Comparison of ENCODE assay signal across 21 cellular contexts in the genomic region with DNA sequence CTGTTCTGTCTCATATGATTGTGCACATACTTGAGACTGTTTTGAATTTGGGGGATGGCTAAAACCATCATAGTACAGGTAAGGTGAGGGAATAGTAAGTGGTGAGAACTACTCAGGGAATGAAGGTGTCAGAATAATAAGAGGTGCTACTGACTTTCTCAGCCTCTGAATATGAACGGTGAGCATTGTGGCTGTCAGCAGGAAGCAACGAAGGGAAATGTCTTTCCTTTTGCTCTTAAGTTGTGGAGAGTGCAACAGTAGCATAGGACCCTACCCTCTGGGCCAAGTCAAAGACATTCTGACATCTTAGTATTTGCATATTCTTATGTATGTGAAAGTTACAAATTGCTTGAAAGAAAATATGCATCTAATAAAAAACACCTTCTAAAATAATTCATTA. TPM values are rescaled to one million over a fixed set of nuclear protein-coding genes. Genes with fewer than 3 reads are reported as not detected.
DNase-seq lines count a peak whose midpoint lies in the region; ATAC-seq and TF ChIP-seq lines count a peak whose summit lies in the region.
"Had no signal": no experiment of that assay in that cellular context is flagged by ENCODE, and none has a peak within 500 bp of the region (broad histone marks: within the 10 kb centered on the region; RNA-seq: fewer than 3 reads in every experiment).

No MANE protein-coding gene starts in this region.

- peaks cover 80% of the 10 kb centered on the region for H3K4me1 Mint-ChIP-seq in activated CD8-positive, alpha-beta T cell treated with anti-CD3 and anti-CD28 coated beads, Interleukin-2, amount 10 ng/mL, durations not matched to agents 7 days and 5 days (ENCODE audit: low read depth)
- peaks cover 33% of the 10 kb centered on the region for H3K4me1 Mint-ChIP-seq in activated CD8-positive, alpha-beta T cell treated with anti-CD3 and anti-CD28 coated beads for 36 hours (ENCODE audit: low read depth)
- H3K4me1 Mint-ChIP-seq in memory B cell: peaks cover 21% of the 10 kb centered on the region

- H2AFZ ChIP-seq in DND-41 (ENCODE audit: low read depth, low read length): 0 out of 2 replicates have a peak overlapping the region, but pooled peaks have one; percentile 4

- H3K27ac ChIP-seq in DND-41 (ENCODE audit: low read length) (peak overlapping the region; percentile 77), upper lobe of right lung (no peak overlapping the region)

- H3K4me1 ChIP-seq in DND-41 (ENCODE audit: insufficient read depth, low read length) (peaks cover 77% of the 10 kb centered on the region), NT2/D1 (ENCODE audit: insufficient read depth, insufficient read length) (peaks cover 4% of the 10 kb centered on the region), upper lobe of right lung (peaks cover 17% of the 10 kb centered on the region)
- H3K4me1 ChIP-seq: HAP-1 had no signal

- H3K27ac Mint-ChIP-seq in activated CD8-positive, alpha-beta T cell treated with anti-CD3 and anti-CD28 coated beads, Interleukin-2, amount 10 ng/mL, durations not matched to agents 7 days and 5 days: peak overlapping the region; percentile 77
- no peak overlapping the region for H3K27ac Mint-ChIP-seq in activated CD8-positive, alpha-beta T cell treated with anti-CD3 and anti-CD28 coated beads for 36 hours
- H3K27ac Mint-ChIP-seq in memory B cell: peak overlapping the region; percentile 25
- H3K27ac Mint-ChIP-seq: CD14-positive monocyte had no signal

- no peaks in the 10 kb centered on the region for H3K9me3 Mint-ChIP-seq in activated CD8-positive, alpha-beta T cell treated with anti-CD3 and anti-CD28 coated beads, Interleukin-2, amount 10 ng/mL, durations not matched to agents 7 days and 5 days (ENCODE audit: insufficient read depth)
- H3K9me3 Mint-ChIP-seq in activated CD8-positive, alpha-beta T cell treated with anti-CD3 and anti-CD28 coated beads for 36 hours: no peaks in the 10 kb centered on the region
- no peaks in the 10 kb centered on the region for H3K9me3 Mint-ChIP-seq in memory B cell

- H3K79me2 ChIP-seq in DND-41 (ENCODE audit: insufficient read depth, low read length): no peaks in the 10 kb centered on the region

- H3K27me3 Mint-ChIP-seq in activated CD8-positive, alpha-beta T cell treated with anti-CD3 and anti-CD28 coated beads, Interleukin-2, amount 10 ng/mL, durations not matched to agents 7 days and 5 days (ENCODE audit: low read depth): no peaks in the 10 kb centered on the region
- H3K27me3 Mint-ChIP-seq in activated CD8-positive, alpha-beta T cell treated with anti-CD3 and anti-CD28 coated beads for 36 hours: peaks cover 7% of the 10 kb centered on the region
- no peaks in the 10 kb centered on the region for H3K27me3 Mint-ChIP-seq in memory B cell

- H3K4me2 ChIP-seq in DND-41 (ENCODE audit: insufficient read depth, low read length): peak overlapping the region; percentile 45

- ATAC-seq in activated CD8-positive, alpha-beta T cell treated with anti-CD3 and anti-CD28 coated beads, Interleukin-2, amount 10 ng/mL, durations not matched to agents 7 days and 5 days: peak; percentile 46
- no peak for ATAC-seq in activated CD8-positive, alpha-beta T cell treated with anti-CD3 and anti-CD28 coated beads for 36 hours
- ATAC-seq in DND-41 (ENCODE audit: insufficient read depth, low read depth): peak; percentile 76
- no peak for ATAC-seq in memory B cell (ENCODE audit: low read depth)
- no peak for ATAC-seq in upper lobe of right lung

- H3K9ac ChIP-seq in DND-41 (ENCODE audit: low read depth, low read length) (peak overlapping the region; percentile 27), NT2/D1 (ENCODE audit: insufficient read length, low read depth) (no peak overlapping the region)

- no peaks in the 10 kb centered on the region for H3K9me3 ChIP-seq in DND-41 (ENCODE audit: insufficient read depth, low read length, severe bottlenecking)
- H3K9me3 ChIP-seq in NT2/D1 (ENCODE audit: insufficient read depth, low read length): no peaks in the 10 kb centered on the region
- no peaks in the 10 kb centered on the region for H3K9me3 ChIP-seq in upper lobe of right lung
- H3K9me3 ChIP-seq: HAP-1 had no signal

- peak overlapping the region; percentile 49 for H3K4me3 Mint-ChIP-seq in activated CD8-positive, alpha-beta T cell treated with anti-CD3 and anti-CD28 coated beads, Interleukin-2, amount 10 ng/mL, durations not matched to agents 7 days and 5 days
- no peak overlapping the region for H3K4me3 Mint-ChIP-seq in activated CD8-positive, alpha-beta T cell treated with anti-CD3 and anti-CD28 coated beads for 36 hours
- H3K4me3 Mint-ChIP-seq in memory B cell: no peak overlapping the region
- H3K4me3 Mint-ChIP-seq: CD14-positive monocyte had no signal

- H4K20me1 ChIP-seq in DND-41 (ENCODE audit: insufficient read depth, low read length): no peaks in the 10 kb centered on the region

- CTCF ChIA-PET in activated CD8-positive, alpha-beta T cell treated with anti-CD3 and anti-CD28 coated beads, Interleukin-2, amount 10 ng/mL, durations not matched to agents 7 days and 5 days (lab: Charles Lee): interaction anchor here (1.0 to 13.5 kb wide), 6 partner anchors 24 to 292 kb away, joined by 4 to 371 read pairs (median 44); partner anchors contain the start of gene CCR1
- CTCF ChIA-PET in activated CD8-positive, alpha-beta T cell treated with anti-CD3 and anti-CD28 coated beads for 36 hours (lab: Charles Lee): interaction anchor here (1.5 to 10.3 kb wide), 3 partner anchors 15 to 102 kb away, joined by 5 to 156 read pairs (median 6); no protein-coding TSS in a partner anchor

- H3K27me3 ChIP-seq in DND-41 (ENCODE audit: insufficient read depth, low read length, poor library complexity) (no peaks in the 10 kb centered on the region), NT2/D1 (ENCODE audit: insufficient read depth, insufficient read length) (no peaks in the 10 kb centered on the region), upper lobe of right lung (no peaks in the 10 kb centered on the region)

- intact Hi-C loops in activated CD8-positive, alpha-beta T cell treated with anti-CD3 and anti-CD28 coated beads for 36 hours (cut with micrococcal nuclease): loop anchor here (10.0 kb wide), 1 partner anchor 431 kb away; the partner anchor contains the start of gene CXCR6
- intact Hi-C loops in upper lobe of right lung (cut with DNase I): loop anchor here (10.0 kb wide), 2 partner anchors 101 to 291 kb away; no protein-coding TSS in a partner anchor

- H3K4me3 ChIP-seq in DND-41 (ENCODE audit: low read depth in 1 of 2, low read length in 2 of 2) (0 out of 4 replicates have a peak overlapping the region, but pooled peaks of 1 of the 2 experiments have one; percentile 8), NT2/D1 (ENCODE audit: insufficient read length, low read depth) (no peak overlapping the region), upper lobe of right lung (no peak overlapping the region)
- H3K4me3 ChIP-seq: HAP-1 had no signal

- peaks cover 56% of the 10 kb centered on the region for H3K36me3 Mint-ChIP-seq in activated CD8-positive, alpha-beta T cell treated with anti-CD3 and anti-CD28 coated beads, Interleukin-2, amount 10 ng/mL, durations not matched to agents 7 days and 5 days (ENCODE audit: low read depth)
- H3K36me3 Mint-ChIP-seq in activated CD8-positive, alpha-beta T cell treated with anti-CD3 and anti-CD28 coated beads for 36 hours (ENCODE audit: low read depth): no peaks in the 10 kb centered on the region
- no peaks in the 10 kb centered on the region for H3K36me3 Mint-ChIP-seq in memory B cell
- H3K36me3 Mint-ChIP-seq: CD14-positive monocyte had no signal

- DNase-seq in activated CD8-positive, alpha-beta T cell treated with anti-CD3 and anti-CD28 coated beads, Interleukin-2, amount 10 ng/mL, durations not matched to agents 7 days and 5 days: no peak
- no peak for DNase-seq in activated CD8-positive, alpha-beta T cell treated with anti-CD3 and anti-CD28 coated beads for 36 hours
- DNase-seq in DND-41: peak; percentile 47
- DNase-seq in NT2/D1 (ENCODE audit: low read depth, low spot score): peak; percentile 28
- no peak for DNase-seq in memory B cell (ENCODE audit: low spot score in 2 of 2)
- no peak for DNase-seq in effector CD8-positive, alpha-beta T cell (lab: John Stamatoyannopoulos, UW)
- no peak for DNase-seq in upper lobe of right lung
- DNase-seq in NCI-H82 treated with DMSO at 0.1 percent for 48 hours (lab: John Stamatoyannopoulos, UW; ENCODE audit: unreplicated experiment): no peak
- DNase-seq: IMR-90, MV-4-11, NCI-H1417 treated with DMSO at 0.1 percent for 48 hours, NCI-H1930, NCI-H2171, NCI-H446, NCI-H69, RPMI8226, SIG-M5 had no signal

- TF ChIP-seq CTCF in activated CD8-positive, alpha-beta T cell treated with anti-CD3 and anti-CD28 coated beads for 36 hours (IDR thresholded peaks at IDR 0.05): no peak
- TF ChIP-seq CTCF in DND-41 (IDR thresholded peaks at IDR 0.05; ENCODE audit: borderline replicate concordance, extremely low read depth, low read length, poor library complexity, severe bottlenecking): no peak
- TF ChIP-seq CTCF in upper lobe of right lung (IDR thresholded peaks at IDR 0.05): no peak

- POLR2A ChIA-PET in activated CD8-positive, alpha-beta T cell treated with anti-CD3 and anti-CD28 coated beads, Interleukin-2, amount 10 ng/mL, durations not matched to agents 7 days and 5 days (lab: Charles Lee): no interaction called here
- POLR2A ChIA-PET in activated CD8-positive, alpha-beta T cell treated with anti-CD3 and anti-CD28 coated beads for 36 hours (lab: Charles Lee): no interaction called here

- no peaks in the 10 kb centered on the region for H3K36me3 ChIP-seq in DND-41 (ENCODE audit: insufficient read depth, low read length)
- no peaks in the 10 kb centered on the region for H3K36me3 ChIP-seq in NT2/D1 (ENCODE audit: insufficient read depth, insufficient read length, low read length)
- no peaks in the 10 kb centered on the region for H3K36me3 ChIP-seq in upper lobe of right lung
- H3K36me3 ChIP-seq: HAP-1 had no signal

RNA-seq across cellular contexts. Expression of gene CCR5, which starts 5.1 kb away (rescaled TPM):
- 10 to 100 TPM; 38.4 to 38.8 TPM for total RNA-seq in activated CD8-positive, alpha-beta T cell treated with anti-CD3 and anti-CD28 coated beads, Interleukin-2, amount 10 ng/mL, durations not matched to agents 7 days and 5 days
- 1 to 10 TPM; 1.7 to 2.2 TPM for total RNA-seq in activated CD8-positive, alpha-beta T cell treated with anti-CD3 and anti-CD28 coated beads for 36 hours
- total RNA-seq in upper lobe of right lung: 8.7 TPM
- total RNA-seq: A673, HT1080, IMR-90 had no signal

RNA-seq across cellular contexts. Expression of gene CCR2, which starts 21.9 kb away (rescaled TPM):
- total RNA-seq in activated CD8-positive, alpha-beta T cell treated with anti-CD3 and anti-CD28 coated beads, Interleukin-2, amount 10 ng/mL, durations not matched to agents 7 days and 5 days: 10 to 100 TPM; 70.8 to 70.9 TPM
- under 1 TPM; 0.81 to 0.83 TPM for total RNA-seq in activated CD8-positive, alpha-beta T cell treated with anti-CD3 and anti-CD28 coated beads for 36 hours
- 17.8 TPM for total RNA-seq in upper lobe of right lung
- total RNA-seq: A673, HT1080, IMR-90 had no signal

RNA-seq across cellular contexts. Expression of gene CCRL2, which starts 31.2 kb away (rescaled TPM):
- 10 to 100 TPM; 10.1 to 11.2 TPM for total RNA-seq in activated CD8-positive, alpha-beta T cell treated with anti-CD3 and anti-CD28 coated beads, Interleukin-2, amount 10 ng/mL, durations not matched to agents 7 days and 5 days
- total RNA-seq in activated CD8-positive, alpha-beta T cell treated with anti-CD3 and anti-CD28 coated beads for 36 hours: 1 to 10 TPM; 2.8 TPM
- 28.5 TPM for total RNA-seq in upper lobe of right lung
- total RNA-seq: A673 had no signal

Comparison
In these comparisons a context has a peak if more than half of its experiments do, and no peak if none do; other contexts are left out.
1. ATAC-seq: peak in activated CD8-positive, alpha-beta T cell treated with anti-CD3 and anti-CD28 coated beads, Interleukin-2, amount 10 ng/mL, durations not matched to agents 7 days and 5 days (single experiment) and DND-41 (single experiment); none in activated CD8-positive, alpha-beta T cell treated with anti-CD3 and anti-CD28 coated beads for 36 hours (single experiment), memory B cell (single experiment) and upper lobe of right lung (single experiment).
2. RNA of gene CCR2, which starts 21.9 kb away (total RNA-seq): 70.8 to 70.9 TPM in activated CD8-positive, alpha-beta T cell treated with anti-CD3 and anti-CD28 coated beads, Interleukin-2, amount 10 ng/mL, durations not matched to agents 7 days and 5 days and 17.8 TPM in upper lobe of right lung (single experiment); 0.81 to 0.83 TPM in activated CD8-positive, alpha-beta T cell treated with anti-CD3 and anti-CD28 coated beads for 36 hours; every median in the first group is over 10 times any median in the second.
3. DNase-seq: peak in DND-41 (single experiment) and NT2/D1 (single experiment); none in activated CD8-positive, alpha-beta T cell treated with anti-CD3 and anti-CD28 coated beads, Interleukin-2, amount 10 ng/mL, durations not matched to agents 7 days and 5 days (single experiment), activated CD8-positive, alpha-beta T cell treated with anti-CD3 and anti-CD28 coated beads for 36 hours (single experiment), memory B cell (0 of 2), effector CD8-positive, alpha-beta T cell (single experiment), upper lobe of right lung (single experiment) and NCI-H82 treated with DMSO at 0.1 percent for 48 hours (single experiment).